Comparison of ENCODE assay signal across 1 cellular context in genomic region chr1:156471496-156472490, GRCh38.
TF ChIP-seq lines count a peak whose summit lies in the region.

No MANE protein-coding gene starts in this region.

TF ChIP-seq in HepG2, 621 proteins besides CTCF, POLR2A, EP300 and RAD21 (continued from another document and continues in another):
- TF ChIP-seq CC2D1A (CRISPR knock-in tag; IDR thresholded peaks at IDR 0.05) (0 out of 2 replicates have a peak, but pooled peaks have one; percentile 64), SMAD9 (CRISPR knock-in tag; IDR thresholded peaks at IDR 0.05) (no peak), SOX5 (CRISPR knock-in tag; IDR thresholded peaks at IDR 0.05; ENCODE audit: borderline replicate concordance) (peak; percentile 97), MED13 (CRISPR knock-in tag; IDR thresholded peaks at IDR 0.05) (peak; percentile 82), TMF1 (CRISPR knock-in tag; IDR thresholded peaks at IDR 0.05; ENCODE audit: low read depth) (no peak), RFXAP (CRISPR knock-in tag; IDR thresholded peaks at IDR 0.05; ENCODE audit: borderline replicate concordance) (no peak), MLXIP (CRISPR knock-in tag; IDR thresholded peaks at IDR 0.05; ENCODE audit: borderline replicate concordance) (no peak), POGZ (CRISPR knock-in tag; IDR thresholded peaks at IDR 0.05) (peak; percentile 92), ZBTB1 (CRISPR knock-in tag; IDR thresholded peaks at IDR 0.05; ENCODE audit: borderline replicate concordance) (no peak; the same call in 1 of the 2 replicates), ASH2L (IDR thresholded peaks at IDR 0.05; ENCODE audit: insufficient read length, low read depth, low read length) (no peak), MAFF (IDR thresholded peaks at IDR 0.05; ENCODE audit: low read depth, low read length) (no peak), PBX2 (CRISPR knock-in tag; IDR thresholded peaks at IDR 0.05) (no peak), MTA1 (CRISPR knock-in tag; IDR thresholded peaks at IDR 0.05; ENCODE audit: borderline replicate concordance) (peak; percentile 99), TGIF2 (CRISPR knock-in tag; IDR thresholded peaks at IDR 0.05) (peak; percentile 84), EHMT2 (IDR thresholded peaks at IDR 0.05; ENCODE audit: borderline replicate concordance, low read depth, low read length) (no peak; the same call in 1 of the 2 replicates), ZNF367 (CRISPR knock-in tag; IDR thresholded peaks at IDR 0.05; ENCODE audit: borderline replicate concordance) (no peak), GFI1 (CRISPR knock-in tag; IDR thresholded peaks at IDR 0.05; ENCODE audit: borderline replicate concordance) (peak; percentile 94), MEF2D (CRISPR knock-in tag; IDR thresholded peaks at IDR 0.05) (peak; percentile 93), CAMTA2 (CRISPR knock-in tag; IDR thresholded peaks at IDR 0.05; ENCODE audit: borderline replicate concordance) (no peak), TBL1XR1 (IDR thresholded peaks at IDR 0.05; ENCODE audit: borderline replicate concordance, low read length, partially characterized antibody) (peak; percentile 87), ZBTB20 (CRISPR knock-in tag; IDR thresholded peaks at IDR 0.05; ENCODE audit: borderline replicate concordance, low read depth) (peak; percentile 96), ZNF597 (CRISPR knock-in tag; IDR thresholded peaks at IDR 0.05) (no peak), ZNF567 (CRISPR knock-in tag; IDR thresholded peaks at IDR 0.05; ENCODE audit: borderline replicate concordance) (peak; percentile 76; the same call in 1 of the 2 replicates), MED1 (CRISPR knock-in tag; IDR thresholded peaks at IDR 0.05) (peak; percentile 99), HOXA9 (CRISPR knock-in tag; IDR thresholded peaks at IDR 0.05; ENCODE audit: borderline replicate concordance) (no peak), EEA1 (CRISPR knock-in tag; IDR thresholded peaks at IDR 0.05; ENCODE audit: borderline replicate concordance) (peak; percentile 52; the same call in 1 of the 2 replicates), YEATS4 (CRISPR knock-in tag; IDR thresholded peaks at IDR 0.05; ENCODE audit: borderline replicate concordance) (peak; percentile 76; the same call in 1 of the 2 replicates), ZNF318 (CRISPR knock-in tag; IDR thresholded peaks at IDR 0.05) (peak; percentile 93), PHF20 (CRISPR knock-in tag; IDR thresholded peaks at IDR 0.05) (no peak), FOXP1 (IDR thresholded peaks at IDR 0.05) (peak; percentile 99), FOXP1 (CRISPR knock-in tag; IDR thresholded peaks at IDR 0.05) (peak; percentile 100), RXRA (CRISPR knock-in tag; IDR thresholded peaks at IDR 0.05) (peak; percentile 98), HNRNPK (IDR thresholded peaks at IDR 0.05; ENCODE audit: low read depth, low read length, poor library complexity, severe bottlenecking) (no peak), ZNF362 (CRISPR knock-in tag; IDR thresholded peaks at IDR 0.05; ENCODE audit: borderline replicate concordance) (peak; percentile 74; the same call in 1 of the 2 replicates), ZHX1 (CRISPR knock-in tag; IDR thresholded peaks at IDR 0.05; ENCODE audit: low read depth) (peak; percentile 57; the same call in 1 of the 2 replicates), TAF1 (CRISPR knock-in tag; IDR thresholded peaks at IDR 0.05) (no peak), ZBTB38 (CRISPR knock-in tag; IDR thresholded peaks at IDR 0.05) (peak; percentile 88), MATR3 (CRISPR knock-in tag; IDR thresholded peaks at IDR 0.05) (no peak), SOX6 (IDR thresholded peaks at IDR 0.05) (no peak), SOX6 (CRISPR knock-in tag; IDR thresholded peaks at IDR 0.05) (peak; percentile 98), ZC3H4 (CRISPR knock-in tag; IDR thresholded peaks at IDR 0.05; ENCODE audit: borderline replicate concordance) (no peak), ZNF678 (CRISPR knock-in tag; IDR thresholded peaks at IDR 0.05) (0 out of 2 replicates have a peak, but pooled peaks have one; percentile 77), ZNF784 (CRISPR knock-in tag; IDR thresholded peaks at IDR 0.05; ENCODE audit: borderline replicate concordance) (no peak), GABPA (IDR thresholded peaks at IDR 0.05; ENCODE audit: low read depth, low read length) (no peak), GABPA (CRISPR knock-in tag; IDR thresholded peaks at IDR 0.05; ENCODE audit: low read depth) (peak; percentile 77)
